9 cellular contexts compared by ENCODE assay signal in the genomic region with DNA sequence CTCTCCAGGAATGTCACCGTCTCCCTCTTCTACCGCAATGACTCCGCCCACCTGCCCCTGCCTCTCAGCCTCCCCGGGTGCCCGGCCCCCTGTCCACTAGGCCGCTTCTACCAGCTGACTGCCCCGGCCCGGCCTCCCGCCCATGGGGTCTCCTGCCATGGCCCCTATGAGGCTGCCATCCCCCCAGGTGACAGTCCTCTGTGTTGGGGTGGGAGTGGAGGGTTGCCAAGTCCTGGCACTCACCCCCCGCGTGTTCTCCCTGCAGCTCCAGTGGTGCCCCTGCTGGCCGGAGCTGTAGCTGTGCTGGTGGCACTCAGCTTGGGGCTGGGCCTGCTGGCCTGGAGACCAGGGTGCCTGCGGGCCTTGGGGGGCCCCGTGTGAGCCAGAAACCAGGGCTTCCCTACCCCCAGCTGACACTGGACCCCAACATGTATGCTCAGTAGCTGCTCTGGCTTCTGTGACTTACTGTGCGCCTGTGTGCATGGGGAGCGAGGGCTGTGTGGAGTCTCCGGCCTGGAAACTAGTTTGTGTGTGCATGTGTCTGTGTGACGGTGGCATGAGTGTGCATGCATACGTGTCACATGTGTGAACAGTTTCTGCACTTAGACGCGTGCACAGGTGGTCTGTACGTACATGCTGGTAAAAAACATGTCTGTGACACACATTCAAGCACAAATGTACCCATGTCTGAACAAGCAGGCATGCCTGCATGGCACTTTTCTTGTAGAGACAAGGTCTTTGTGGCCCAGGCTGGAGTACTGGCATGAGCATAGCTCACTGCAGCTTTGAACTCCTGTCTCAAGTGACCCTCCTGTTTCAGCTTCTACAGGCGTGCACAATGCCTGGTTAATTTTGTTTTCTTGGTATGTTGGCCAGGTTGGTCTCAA. TPM values are rescaled to one million over a fixed set of nuclear protein-coding genes. Genes with fewer than 3 reads are reported as not detected.
A peak's percentile ranks its signal among the peaks of the same experiment; 100 is the strongest.
DNase-seq lines count a peak whose midpoint lies in the region; ATAC-seq and TF ChIP-seq lines count a peak whose summit lies in the region.
"Had no signal": no experiment of that assay in that cellular context is flagged by ENCODE, and none has a peak within 500 bp of the region (broad histone marks: within the 10 kb centered on the region; RNA-seq: fewer than 3 reads in every experiment).

No MANE protein-coding gene starts in this region.

- no peaks in the 10 kb centered on the region for H3K4me1 ChIP-seq in Loucy (ENCODE audit: insufficient read depth, low read length, poor library complexity, severe bottlenecking)

- H3K9me3 Mint-ChIP-seq in activated CD4-positive, alpha-beta memory T cell treated with anti-CD3 and anti-CD28 coated beads for 36 hours = no peaks in the 10 kb centered on the region
- no peaks in the 10 kb centered on the region for H3K9me3 Mint-ChIP-seq in activated CD4-positive, alpha-beta memory T cell treated with anti-CD3 and anti-CD28 coated beads, Interleukin-2, amount 10 ng/mL, durations not matched to agents 7 days and 5 days
- H3K9me3 Mint-ChIP-seq in stimulated activated effector memory CD8-positive, alpha-beta T cell treated with anti-CD3 and anti-CD28 coated beads, Interleukin-12 subunit alpha, Interleukin-12 subunit beta, amount 100 ng/mL, for 72 hours = no peaks in the 10 kb centered on the region

- H3F3A ChIP-seq in Loucy (ENCODE audit: low read depth) = 0 out of 2 replicates have a peak, but pooled peaks cover 4% of the 10 kb centered on the region

- DNase-seq in activated CD4-positive, alpha-beta memory T cell treated with anti-CD3 and anti-CD28 coated beads for 36 hours = no peak
- DNase-seq in activated CD4-positive, alpha-beta memory T cell treated with anti-CD3 and anti-CD28 coated beads, Interleukin-2, amount 10 ng/mL, durations not matched to agents 7 days and 5 days = no peak
- DNase-seq in activated T-cell treated with anti-CD3 and anti-CD28 coated beads, Interleukin-2, amount 50 U/mL, for 48 hours = peak; percentile 76 to 77
- DNase-seq in stimulated activated effector memory CD8-positive, alpha-beta T cell treated with anti-CD3 and anti-CD28 coated beads, Interleukin-12 subunit alpha, Interleukin-12 subunit beta, amount 100 ng/mL, for 72 hours (ENCODE audit: low spot score in 2 of 2) = no peak
- no peak for DNase-seq in inferior parietal cortex (ENCODE audit: extremely low spot score)

- H3K27me3 Mint-ChIP-seq in activated CD4-positive, alpha-beta memory T cell treated with anti-CD3 and anti-CD28 coated beads for 36 hours = no peaks in the 10 kb centered on the region
- H3K27me3 Mint-ChIP-seq in activated CD4-positive, alpha-beta memory T cell treated with anti-CD3 and anti-CD28 coated beads, Interleukin-2, amount 10 ng/mL, durations not matched to agents 7 days and 5 days = no peaks in the 10 kb centered on the region

- H3K4me3 Mint-ChIP-seq in activated CD4-positive, alpha-beta memory T cell treated with anti-CD3 and anti-CD28 coated beads for 36 hours = no peak overlapping the region
- no peak overlapping the region for H3K4me3 Mint-ChIP-seq in activated CD4-positive, alpha-beta memory T cell treated with anti-CD3 and anti-CD28 coated beads, Interleukin-2, amount 10 ng/mL, durations not matched to agents 7 days and 5 days
- H3K4me3 Mint-ChIP-seq in stimulated activated effector memory CD8-positive, alpha-beta T cell treated with anti-CD3 and anti-CD28 coated beads, Interleukin-12 subunit alpha, Interleukin-12 subunit beta, amount 100 ng/mL, for 72 hours = no peak overlapping the region

- intact Hi-C loops in activated CD4-positive, alpha-beta memory T cell treated with anti-CD3 and anti-CD28 coated beads for 36 hours (cut with micrococcal nuclease) = no loop called here

- POLR2A ChIA-PET in activated CD4-positive, alpha-beta memory T cell treated with anti-CD3 and anti-CD28 coated beads for 36 hours (lab: Charles Lee) = interaction anchor here (2.2 to 4.8 kb wide), 2 partner anchors 9 to 25 kb away, joined by 9 to 25 read pairs; no protein-coding TSS in a partner anchor
- POLR2A ChIA-PET in activated CD4-positive, alpha-beta memory T cell treated with anti-CD3 and anti-CD28 coated beads, Interleukin-2, amount 10 ng/mL, durations not matched to agents 7 days and 5 days (lab: Charles Lee) = interaction anchor here (0.8 to 7.9 kb wide), 2 partner anchors 8 to 386 kb away, joined by 3 to 72 read pairs; no protein-coding TSS in a partner anchor

- no peak overlapping the region for H3K4me2 ChIP-seq in Loucy (ENCODE audit: low read depth, low read length, poor library complexity, severe bottlenecking)

- H3K4me3 ChIP-seq in Loucy (ENCODE audit: low read length, poor library complexity, severe bottlenecking) = no peak overlapping the region
- H3K4me3 ChIP-seq: ovary had no signal

- H3K9me2 ChIP-seq in Loucy (replicated peaks; ENCODE audit: low read depth, low read length) = no peaks in the 10 kb centered on the region

- H3K9me3 ChIP-seq in Loucy (ENCODE audit: insufficient read depth, low read depth, low read length) = no peaks in the 10 kb centered on the region
- H3K9me3 ChIP-seq: ovary had no signal

- peaks cover 47% of the 10 kb centered on the region for H4K20me1 ChIP-seq in Loucy (ENCODE audit: insufficient read depth, low read length, poor library complexity, severe bottlenecking)

- no peak overlapping the region for H3K9ac ChIP-seq in Loucy (ENCODE audit: low read depth, low read length, poor library complexity, severe bottlenecking)

- peak; percentile 27 for ATAC-seq in stimulated activated effector memory CD8-positive, alpha-beta T cell treated with anti-CD3 and anti-CD28 coated beads, Interleukin-12 subunit alpha, Interleukin-12 subunit beta, amount 100 ng/mL, for 72 hours
- ATAC-seq in HG03342 (IDR thresholded peaks at IDR 0.05; ENCODE audit: unreplicated experiment) (no peak), HG03460 (IDR thresholded peaks at IDR 0.05; ENCODE audit: unreplicated experiment) (no peak)

- peak overlapping the region; percentile 49 for H3K27ac Mint-ChIP-seq in activated CD4-positive, alpha-beta memory T cell treated with anti-CD3 and anti-CD28 coated beads for 36 hours
- no peak overlapping the region for H3K27ac Mint-ChIP-seq in activated CD4-positive, alpha-beta memory T cell treated with anti-CD3 and anti-CD28 coated beads, Interleukin-2, amount 10 ng/mL, durations not matched to agents 7 days and 5 days
- H3K27ac Mint-ChIP-seq in stimulated activated effector memory CD8-positive, alpha-beta T cell treated with anti-CD3 and anti-CD28 coated beads, Interleukin-12 subunit alpha, Interleukin-12 subunit beta, amount 100 ng/mL, for 72 hours = peak overlapping the region; percentile 81

- CTCF ChIA-PET in activated CD4-positive, alpha-beta memory T cell treated with anti-CD3 and anti-CD28 coated beads for 36 hours (lab: Charles Lee) = interaction anchor here (0.7 to 3.3 kb wide), 5 partner anchors 11 to 187 kb away, joined by 3 to 19 read pairs (median 4); no protein-coding TSS in a partner anchor
- CTCF ChIA-PET in activated CD4-positive, alpha-beta memory T cell treated with anti-CD3 and anti-CD28 coated beads, Interleukin-2, amount 10 ng/mL, durations not matched to agents 7 days and 5 days (lab: Charles Lee) = interaction anchor here (0.6 to 3.2 kb wide), 3 partner anchors 11 to 138 kb away, joined by 3 to 10 read pairs (median 4); no protein-coding TSS in a partner anchor

- H3K36me3 ChIP-seq in Loucy (ENCODE audit: insufficient read depth, low read length) = peaks cover 49% of the 10 kb centered on the region; the same call in 1 of the 2 replicates
- H3K36me3 ChIP-seq: ovary had no signal

- H2AFZ ChIP-seq in Loucy (ENCODE audit: low read length) = no peak overlapping the region

- H3K36me3 Mint-ChIP-seq in activated CD4-positive, alpha-beta memory T cell treated with anti-CD3 and anti-CD28 coated beads for 36 hours = peaks cover 17% of the 10 kb centered on the region
- peaks cover 15% of the 10 kb centered on the region for H3K36me3 Mint-ChIP-seq in activated CD4-positive, alpha-beta memory T cell treated with anti-CD3 and anti-CD28 coated beads, Interleukin-2, amount 10 ng/mL, durations not matched to agents 7 days and 5 days (ENCODE audit: low read depth)
- H3K36me3 Mint-ChIP-seq in stimulated activated effector memory CD8-positive, alpha-beta T cell treated with anti-CD3 and anti-CD28 coated beads, Interleukin-12 subunit alpha, Interleukin-12 subunit beta, amount 100 ng/mL, for 72 hours = peaks cover 74% of the 10 kb centered on the region

- TF ChIP-seq CTCF in Loucy (conservative IDR thresholded peaks at IDR 0.05; ENCODE audit: low read length) = 0 out of 2 replicates have a peak, but pooled peaks have one; percentile 14

- peaks cover 25% of the 10 kb centered on the region for H3K79me2 ChIP-seq in Loucy (ENCODE audit: insufficient read depth, low read length)

- H3K4me1 Mint-ChIP-seq in activated CD4-positive, alpha-beta memory T cell treated with anti-CD3 and anti-CD28 coated beads for 36 hours (ENCODE audit: low read depth) = peaks cover 9% of the 10 kb centered on the region
- peaks cover 5% of the 10 kb centered on the region for H3K4me1 Mint-ChIP-seq in activated CD4-positive, alpha-beta memory T cell treated with anti-CD3 and anti-CD28 coated beads, Interleukin-2, amount 10 ng/mL, durations not matched to agents 7 days and 5 days
- H3K4me1 Mint-ChIP-seq in stimulated activated effector memory CD8-positive, alpha-beta T cell treated with anti-CD3 and anti-CD28 coated beads, Interleukin-12 subunit alpha, Interleukin-12 subunit beta, amount 100 ng/mL, for 72 hours = peaks cover 8% of the 10 kb centered on the region

- H3K27me3 ChIP-seq in Loucy (ENCODE audit: insufficient read depth, low read length, poor library complexity, severe bottlenecking) = no peaks in the 10 kb centered on the region
- H3K27me3 ChIP-seq: ovary had no signal

RNA-seq across cellular contexts. Expression of a gene that starts 4.8 kb away (rescaled TPM):
- not detected for total RNA-seq in activated CD4-positive, alpha-beta memory T cell treated with anti-CD3 and anti-CD28 coated beads for 36 hours
- total RNA-seq in activated CD4-positive, alpha-beta memory T cell treated with anti-CD3 and anti-CD28 coated beads, Interleukin-2, amount 10 ng/mL, durations not matched to agents 7 days and 5 days = not detected
- total RNA-seq: ovary had no signal

RNA-seq across cellular contexts. Expression of a gene that starts 24.8 kb away (rescaled TPM):
- not detected for total RNA-seq in activated CD4-positive, alpha-beta memory T cell treated with anti-CD3 and anti-CD28 coated beads for 36 hours
- total RNA-seq in activated CD4-positive, alpha-beta memory T cell treated with anti-CD3 and anti-CD28 coated beads, Interleukin-2, amount 10 ng/mL, durations not matched to agents 7 days and 5 days = not detected
- total RNA-seq: ovary had no signal

RNA-seq across cellular contexts. Expression of a gene that starts 28.6 kb away (rescaled TPM):
- total RNA-seq in activated CD4-positive, alpha-beta memory T cell treated with anti-CD3 and anti-CD28 coated beads for 36 hours = under 1 TPM; 0.59 to 0.73 TPM
- 1 to 10 TPM; 2.2 to 2.6 TPM for total RNA-seq in activated CD4-positive, alpha-beta memory T cell treated with anti-CD3 and anti-CD28 coated beads, Interleukin-2, amount 10 ng/mL, durations not matched to agents 7 days and 5 days

RNA-seq across cellular contexts. Expression of a gene that starts 38.4 kb away (rescaled TPM):
- total RNA-seq in activated CD4-positive, alpha-beta memory T cell treated with anti-CD3 and anti-CD28 coated beads for 36 hours = not detected
- not detected for total RNA-seq in activated CD4-positive, alpha-beta memory T cell treated with anti-CD3 and anti-CD28 coated beads, Interleukin-2, amount 10 ng/mL, durations not matched to agents 7 days and 5 days
- total RNA-seq: ovary had no signal

RNA-seq across cellular contexts. Expression of a gene that starts 59.7 kb away (rescaled TPM):
- not detected for total RNA-seq in activated CD4-positive, alpha-beta memory T cell treated with anti-CD3 and anti-CD28 coated beads for 36 hours
- not detected for total RNA-seq in activated CD4-positive, alpha-beta memory T cell treated with anti-CD3 and anti-CD28 coated beads, Interleukin-2, amount 10 ng/mL, durations not matched to agents 7 days and 5 days

Comparison
In these comparisons a context has a peak if more than half of its experiments do, and no peak if none do; other contexts are left out.
1. DNase-seq: peak in activated T-cell treated with anti-CD3 and anti-CD28 coated beads, Interleukin-2, amount 50 U/mL, for 48 hours (2 of 2); none in activated CD4-positive, alpha-beta memory T cell treated with anti-CD3 and anti-CD28 coated beads for 36 hours (single experiment), activated CD4-positive, alpha-beta memory T cell treated with anti-CD3 and anti-CD28 coated beads, Interleukin-2, amount 10 ng/mL, durations not matched to agents 7 days and 5 days (single experiment), stimulated activated effector memory CD8-positive, alpha-beta T cell treated with anti-CD3 and anti-CD28 coated beads, Interleukin-12 subunit alpha, Interleukin-12 subunit beta, amount 100 ng/mL, for 72 hours (0 of 2) and inferior parietal cortex (single experiment).